Comparison of ENCODE assay signal across 2 cellular contexts in genomic region chr2:70626254-70626990, GRCh38.
TF ChIP-seq lines count a peak whose summit lies in the region.

No MANE protein-coding gene starts in this region.

TF ChIP-seq in HepG2, 621 proteins besides CTCF, POLR2A, EP300 and RAD21 (continued from another document):
- TF ChIP-seq TFDP1 (CRISPR knock-in tag; IDR thresholded peaks at IDR 0.05; ENCODE audit: borderline replicate concordance) (0 out of 2 replicates have a peak, but pooled peaks have one; percentile 23), MAFG (CRISPR knock-in tag; IDR thresholded peaks at IDR 0.05) (no peak), ZBTB21 (CRISPR knock-in tag; IDR thresholded peaks at IDR 0.05) (no peak), STAG1 (CRISPR knock-in tag; IDR thresholded peaks at IDR 0.05) (no peak)

TF ChIP-seq in K562, 482 proteins besides CTCF, POLR2A, EP300 and RAD21 (continued from another document):
- TF ChIP-seq SRSF7 (optimal IDR thresholded peaks at IDR 0.05; ENCODE audit: low read depth, low read length): no peak
- no peak for TF ChIP-seq ILK (tag; IDR thresholded peaks at IDR 0.05; ENCODE audit: borderline replicate concordance, low read depth)
- no peak for TF ChIP-seq CC2D1A (IDR thresholded peaks at IDR 0.05)
- no peak for TF ChIP-seq ZNF217 (CRISPR knock-in tag; IDR thresholded peaks at IDR 0.05)
- no peak for TF ChIP-seq BCOR (IDR thresholded peaks at IDR 0.05)
- no peak for TF ChIP-seq E2F5 (CRISPR knock-in tag; IDR thresholded peaks at IDR 0.05)
- no peak for TF ChIP-seq MAFG (tag; conservative IDR thresholded peaks at IDR 0.05)
